1 cellular context compared by ENCODE assay signal in genomic region chr6:42141603-42142117, GRCh38.
TF ChIP-seq lines count a peak whose summit lies in the region.

No MANE protein-coding gene starts in this region.

TF ChIP-seq in HepG2, 621 proteins besides CTCF, POLR2A, EP300 and RAD21 (continued from another document and continues in another):
- TF ChIP-seq, protein P1, sequence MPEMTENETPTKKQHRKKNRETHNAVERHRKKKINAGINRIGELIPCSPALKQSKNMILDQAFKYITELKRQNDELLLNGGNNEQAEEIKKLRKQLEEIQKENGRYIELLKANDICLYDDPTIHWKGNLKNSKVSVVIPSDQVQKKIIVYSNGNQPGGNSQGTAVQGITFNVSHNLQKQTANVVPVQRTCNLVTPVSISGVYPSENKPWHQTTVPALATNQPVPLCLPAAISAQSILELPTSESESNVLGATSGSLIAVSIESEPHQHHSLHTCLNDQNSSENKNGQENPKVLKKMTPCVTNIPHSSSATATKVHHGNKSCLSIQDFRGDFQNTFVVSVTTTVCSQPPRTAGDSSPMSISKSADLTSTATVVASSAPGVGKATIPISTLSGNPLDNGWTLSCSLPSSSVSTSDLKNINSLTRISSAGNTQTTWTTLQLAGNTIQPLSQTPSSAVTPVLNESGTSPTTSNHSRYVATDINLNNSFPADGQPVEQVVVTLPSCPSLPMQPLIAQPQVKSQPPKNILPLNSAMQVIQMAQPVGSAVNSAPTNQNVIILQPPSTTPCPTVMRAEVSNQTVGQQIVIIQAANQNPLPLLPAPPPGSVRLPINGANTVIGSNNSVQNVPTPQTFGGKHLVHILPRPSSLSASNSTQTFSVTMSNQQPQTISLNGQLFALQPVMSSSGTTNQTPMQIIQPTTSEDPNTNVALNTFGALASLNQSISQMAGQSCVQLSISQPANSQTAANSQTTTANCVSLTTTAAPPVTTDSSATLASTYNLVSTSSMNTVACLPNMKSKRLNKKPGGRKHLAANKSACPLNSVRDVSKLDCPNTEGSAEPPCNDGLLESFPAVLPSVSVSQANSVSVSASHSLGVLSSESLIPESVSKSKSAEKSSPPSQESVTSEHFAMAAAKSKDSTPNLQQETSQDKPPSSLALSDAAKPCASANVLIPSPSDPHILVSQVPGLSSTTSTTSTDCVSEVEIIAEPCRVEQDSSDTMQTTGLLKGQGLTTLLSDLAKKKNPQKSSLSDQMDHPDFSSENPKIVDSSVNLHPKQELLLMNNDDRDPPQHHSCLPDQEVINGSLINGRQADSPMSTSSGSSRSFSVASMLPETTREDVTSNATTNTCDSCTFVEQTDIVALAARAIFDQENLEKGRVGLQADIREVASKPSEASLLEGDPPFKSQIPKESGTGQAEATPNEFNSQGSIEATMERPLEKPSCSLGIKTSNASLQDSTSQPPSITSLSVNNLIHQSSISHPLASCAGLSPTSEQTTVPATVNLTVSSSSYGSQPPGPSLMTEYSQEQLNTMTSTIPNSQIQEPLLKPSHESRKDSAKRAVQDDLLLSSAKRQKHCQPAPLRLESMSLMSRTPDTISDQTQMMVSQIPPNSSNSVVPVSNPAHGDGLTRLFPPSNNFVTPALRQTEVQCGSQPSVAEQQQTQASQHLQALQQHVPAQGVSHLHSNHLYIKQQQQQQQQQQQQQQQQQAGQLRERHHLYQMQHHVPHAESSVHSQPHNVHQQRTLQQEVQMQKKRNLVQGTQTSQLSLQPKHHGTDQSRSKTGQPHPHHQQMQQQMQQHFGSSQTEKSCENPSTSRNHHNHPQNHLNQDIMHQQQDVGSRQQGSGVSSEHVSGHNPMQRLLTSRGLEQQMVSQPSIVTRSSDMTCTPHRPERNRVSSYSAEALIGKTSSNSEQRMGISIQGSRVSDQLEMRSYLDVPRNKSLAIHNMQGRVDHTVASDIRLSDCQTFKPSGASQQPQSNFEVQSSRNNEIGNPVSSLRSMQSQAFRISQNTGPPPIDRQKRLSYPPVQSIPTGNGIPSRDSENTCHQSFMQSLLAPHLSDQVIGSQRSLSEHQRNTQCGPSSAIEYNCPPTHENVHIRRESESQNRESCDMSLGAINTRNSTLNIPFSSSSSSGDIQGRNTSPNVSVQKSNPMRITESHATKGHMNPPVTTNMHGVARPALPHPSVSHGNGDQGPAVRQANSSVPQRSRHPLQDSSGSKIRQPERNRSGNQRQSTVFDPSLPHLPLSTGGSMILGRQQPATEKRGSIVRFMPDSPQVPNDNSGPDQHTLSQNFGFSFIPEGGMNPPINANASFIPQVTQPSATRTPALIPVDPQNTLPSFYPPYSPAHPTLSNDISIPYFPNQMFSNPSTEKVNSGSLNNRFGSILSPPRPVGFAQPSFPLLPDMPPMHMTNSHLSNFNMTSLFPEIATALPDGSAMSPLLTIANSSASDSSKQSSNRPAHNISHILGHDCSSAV (CRISPR knock-in tag; IDR thresholded peaks at IDR 0.05; ENCODE audit: borderline replicate concordance) = no peak
- TF ChIP-seq YEATS4 (CRISPR knock-in tag; IDR thresholded peaks at IDR 0.05; ENCODE audit: borderline replicate concordance) (peak; percentile 24; the same call in 1 of the 2 replicates), E2F5 (CRISPR knock-in tag; conservative IDR thresholded peaks at IDR 0.05) (no peak), AKAP8 (CRISPR knock-in tag; IDR thresholded peaks at IDR 0.05) (peak; percentile 29; the same call in 1 of the 2 replicates), JUND (CRISPR knock-in tag; IDR thresholded peaks at IDR 0.05) (no peak), ZNF30 (CRISPR knock-in tag; IDR thresholded peaks at IDR 0.05) (no peak), ZNF121 (CRISPR knock-in tag; IDR thresholded peaks at IDR 0.05) (0 out of 2 replicates have a peak, but pooled peaks have one; percentile 7), HNF4G (IDR thresholded peaks at IDR 0.05; ENCODE audit: borderline replicate concordance, low read depth, low read length) (no peak), HNF4G (CRISPR knock-in tag; IDR thresholded peaks at IDR 0.05; ENCODE audit: borderline replicate concordance, low read depth) (no peak), ZNF580 (CRISPR knock-in tag; IDR thresholded peaks at IDR 0.05; ENCODE audit: borderline replicate concordance, low read depth) (no peak), NFKBIZ (CRISPR knock-in tag; IDR thresholded peaks at IDR 0.05) (no peak), KLF9 (CRISPR knock-in tag; IDR thresholded peaks at IDR 0.05; ENCODE audit: low read depth) (no peak), ZNF282 (IDR thresholded peaks at IDR 0.05; ENCODE audit: partially characterized antibody) (no peak), POLR2G (IDR thresholded peaks at IDR 0.05; ENCODE audit: low read depth, low read length) (no peak), MAFK (conservative IDR thresholded peaks at IDR 0.05 in 1 of 2, IDR thresholded peaks at IDR 0.05 in 1 of 2; ENCODE audit: low read length in 2 of 2) (no peak), ELF4 (CRISPR knock-in tag; IDR thresholded peaks at IDR 0.05; ENCODE audit: borderline replicate concordance) (no peak), ZNF704 (CRISPR knock-in tag; IDR thresholded peaks at IDR 0.05; ENCODE audit: borderline replicate concordance) (no peak), RAD51 (IDR thresholded peaks at IDR 0.05; ENCODE audit: borderline replicate concordance) (no peak), SMYD3 (CRISPR knock-in tag; IDR thresholded peaks at IDR 0.05) (no peak), ZNF468 (CRISPR knock-in tag; IDR thresholded peaks at IDR 0.05) (no peak), ZFY (CRISPR knock-in tag; IDR thresholded peaks at IDR 0.05) (peak; percentile 77), ZNF749 (CRISPR knock-in tag; IDR thresholded peaks at IDR 0.05; ENCODE audit: borderline replicate concordance) (no peak), PRDM15 (CRISPR knock-in tag; IDR thresholded peaks at IDR 0.05) (no peak), ZFP36 (IDR thresholded peaks at IDR 0.05; ENCODE audit: borderline replicate concordance, low read depth, low read length, partially characterized antibody) (no peak), MIER3 (CRISPR knock-in tag; IDR thresholded peaks at IDR 0.05; ENCODE audit: borderline replicate concordance) (no peak), PHF20 (CRISPR knock-in tag; IDR thresholded peaks at IDR 0.05) (0 out of 2 replicates have a peak, but pooled peaks have one; percentile 43), SRSF1 (optimal IDR thresholded peaks at IDR 0.05; ENCODE audit: low read depth, low read length) (peak; percentile 12), ZNF501 (CRISPR knock-in tag; IDR thresholded peaks at IDR 0.05) (peak; percentile 39), ZMAT5 (CRISPR knock-in tag; IDR thresholded peaks at IDR 0.05; ENCODE audit: borderline replicate concordance, low read depth) (no peak), TFE3 (CRISPR knock-in tag; IDR thresholded peaks at IDR 0.05) (no peak), FLYWCH1 (CRISPR knock-in tag; IDR thresholded peaks at IDR 0.05) (no peak), ZSCAN12 (CRISPR knock-in tag; IDR thresholded peaks at IDR 0.05) (no peak), CBX1 (IDR thresholded peaks at IDR 0.05; ENCODE audit: low read depth) (no peak), ZMYM3 (CRISPR knock-in tag; IDR thresholded peaks at IDR 0.05) (no peak)
- TF ChIP-seq, protein P2, sequence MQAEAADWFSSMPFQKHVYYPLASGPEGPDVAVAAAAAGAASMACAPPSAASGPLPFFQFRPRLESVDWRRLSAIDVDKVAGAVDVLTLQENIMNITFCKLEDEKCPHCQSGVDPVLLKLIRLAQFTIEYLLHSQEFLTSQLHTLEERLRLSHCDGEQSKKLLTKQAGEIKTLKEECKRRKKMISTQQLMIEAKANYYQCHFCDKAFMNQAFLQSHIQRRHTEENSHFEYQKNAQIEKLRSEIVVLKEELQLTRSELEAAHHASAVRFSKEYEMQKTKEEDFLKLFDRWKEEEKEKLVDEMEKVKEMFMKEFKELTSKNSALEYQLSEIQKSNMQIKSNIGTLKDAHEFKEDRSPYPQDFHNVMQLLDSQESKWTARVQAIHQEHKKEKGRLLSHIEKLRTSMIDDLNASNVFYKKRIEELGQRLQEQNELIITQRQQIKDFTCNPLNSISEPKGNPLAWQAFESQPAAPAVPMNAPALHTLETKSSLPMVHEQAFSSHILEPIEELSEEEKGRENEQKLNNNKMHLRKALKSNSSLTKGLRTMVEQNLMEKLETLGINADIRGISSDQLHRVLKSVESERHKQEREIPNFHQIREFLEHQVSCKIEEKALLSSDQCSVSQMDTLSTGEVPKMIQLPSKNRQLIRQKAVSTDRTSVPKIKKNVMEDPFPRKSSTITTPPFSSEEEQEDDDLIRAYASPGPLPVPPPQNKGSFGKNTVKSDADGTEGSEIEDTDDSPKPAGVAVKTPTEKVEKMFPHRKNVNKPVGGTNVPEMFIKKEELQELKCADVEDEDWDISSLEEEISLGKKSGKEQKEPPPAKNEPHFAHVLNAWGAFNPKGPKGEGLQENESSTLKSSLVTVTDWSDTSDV (CRISPR knock-in tag; IDR thresholded peaks at IDR 0.05) = no peak
- TF ChIP-seq, protein P3, sequence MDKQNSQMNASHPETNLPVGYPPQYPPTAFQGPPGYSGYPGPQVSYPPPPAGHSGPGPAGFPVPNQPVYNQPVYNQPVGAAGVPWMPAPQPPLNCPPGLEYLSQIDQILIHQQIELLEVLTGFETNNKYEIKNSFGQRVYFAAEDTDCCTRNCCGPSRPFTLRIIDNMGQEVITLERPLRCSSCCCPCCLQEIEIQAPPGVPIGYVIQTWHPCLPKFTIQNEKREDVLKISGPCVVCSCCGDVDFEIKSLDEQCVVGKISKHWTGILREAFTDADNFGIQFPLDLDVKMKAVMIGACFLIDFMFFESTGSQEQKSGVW (CRISPR knock-in tag; IDR thresholded peaks at IDR 0.05; ENCODE audit: borderline replicate concordance) = no peak
- TF ChIP-seq, protein P4, sequence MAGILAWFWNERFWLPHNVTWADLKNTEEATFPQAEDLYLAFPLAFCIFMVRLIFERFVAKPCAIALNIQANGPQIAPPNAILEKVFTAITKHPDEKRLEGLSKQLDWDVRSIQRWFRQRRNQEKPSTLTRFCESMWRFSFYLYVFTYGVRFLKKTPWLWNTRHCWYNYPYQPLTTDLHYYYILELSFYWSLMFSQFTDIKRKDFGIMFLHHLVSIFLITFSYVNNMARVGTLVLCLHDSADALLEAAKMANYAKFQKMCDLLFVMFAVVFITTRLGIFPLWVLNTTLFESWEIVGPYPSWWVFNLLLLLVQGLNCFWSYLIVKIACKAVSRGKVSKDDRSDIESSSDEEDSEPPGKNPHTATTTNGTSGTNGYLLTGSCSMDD (CRISPR knock-in tag; IDR thresholded peaks at IDR 0.05) = no peak
